Comparison of ENCODE assay signal across 8 cellular contexts in genomic region chr12:57280234-57281062, GRCh38. TPM values are rescaled to one million over a fixed set of nuclear protein-coding genes. Genes with fewer than 3 reads are reported as not detected.
DNase-seq lines count a peak whose midpoint lies in the region; ATAC-seq, FAIRE-seq and TF ChIP-seq lines count a peak whose summit lies in the region.

No MANE protein-coding gene starts in this region.

- peaks cover 14 to 26% (median 19%) of the 10 kb centered on the region in 4 donors for H3K4me1 Mint-ChIP-seq in CD4-positive, alpha-beta memory T cell
- peaks cover 16% of the 10 kb centered on the region for H3K4me1 Mint-ChIP-seq in T-helper 2 cell treated with Interferon-gamma antibody and Interleukin-4, amounts not matched to agents 5 μg/mL and 100 μg/mL, for 36 hours (ENCODE audit: low read depth)

- peaks cover 29% of the 10 kb centered on the region for H3K36me3 ChIP-seq in CD4-positive, alpha-beta memory T cell (ENCODE audit: insufficient read depth, low read length)
- H3K36me3 ChIP-seq in K562 (ENCODE audit: control insufficient read depth, insufficient read depth, low read length) (peaks cover 35% of the 10 kb centered on the region; the same call in 2 of the 3 replicates), mesendoderm (ENCODE audit: control insufficient read depth, insufficient read depth, low read length) (no peaks in the 10 kb centered on the region)

- ATAC-seq in GM19397 (IDR thresholded peaks at IDR 0.05; ENCODE audit: unreplicated experiment) (peak; percentile 91), HG03521 (IDR thresholded peaks at IDR 0.05; ENCODE audit: unreplicated experiment) (peak; percentile 90), K562 (peak; percentile 96)

- no peak overlapping the region for H2AK5ac ChIP-seq in mesendoderm (ENCODE audit: low read length)

- no peak overlapping the region for H3K18ac ChIP-seq in mesendoderm (ENCODE audit: low read length)

- H3K9ac ChIP-seq in K562 (ENCODE audit: insufficient read depth in 1 of 2, low read depth in 2 of 2, low read length in 2 of 2) (peak overlapping the region; percentile 51 to 66), mesendoderm (ENCODE audit: low read length) (no peak overlapping the region)

- H3K23ac ChIP-seq in mesendoderm (ENCODE audit: low read length), result no peak overlapping the region

- in situ Hi-C loops in K562 (cut with MboI), result no loop called here

- H3K56ac ChIP-seq in mesendoderm (ENCODE audit: low read length), result peak overlapping the region; percentile 44

- peak; percentile 46 to 86 (median 54) for DNase-seq in CD4-positive, alpha-beta memory T cell
- DNase-seq in T-helper 2 cell treated with Interferon-gamma antibody and Interleukin-4, amounts not matched to agents 5 μg/mL and 100 μg/mL, for 36 hours (ENCODE audit: low spot score), result peak; percentile 86
- peak; percentile 68 to 89 (median 72) for DNase-seq in K562 (ENCODE audit: extremely low read depth in 1 of 4, low spot score in 3 of 4)
- peak; percentile 83 for DNase-seq in mesendoderm
- DNase-seq in stimulated activated CD8-positive, alpha-beta memory T cell treated with anti-CD3 and anti-CD28 coated beads, Interleukin-4, amount 100 ng/mL, for 48 hours, result peak; percentile 78
- DNase-seq in NCI-H446 (lab: John Stamatoyannopoulos, UW), result no peak

- peaks cover 61 to 73% of the 10 kb centered on the region in 2 donors for H3K36me3 Mint-ChIP-seq in CD4-positive, alpha-beta memory T cell
- H3K36me3 Mint-ChIP-seq in T-helper 2 cell treated with Interferon-gamma antibody and Interleukin-4, amounts not matched to agents 5 μg/mL and 100 μg/mL, for 36 hours (ENCODE audit: low read depth), result peaks cover 57% of the 10 kb centered on the region

- no peaks in the 10 kb centered on the region for H3K27me3 ChIP-seq in CD4-positive, alpha-beta memory T cell (ENCODE audit: insufficient read depth, low read length)
- H3K27me3 ChIP-seq in K562 (ENCODE audit: control insufficient read depth in 2 of 2, insufficient read depth in 2 of 2, low read length in 2 of 2) (no peaks in the 10 kb centered on the region), mesendoderm (ENCODE audit: insufficient read depth, low read length, poor library complexity) (no peaks in the 10 kb centered on the region)

- TF ChIP-seq EP300 in K562 (IDR thresholded peaks at IDR 0.05; ENCODE audit: low read length), result peak; percentile 61; the same call in 1 of the 2 replicates

- 36% methylated on average over 8 of the region's 9 CpGs for whole genome bisulfite sequencing in K562 (ENCODE audit: insufficient coverage, low coverage, missing lambda C conversion rate)
- no CpG with 5 or more reads among the region's 9 CpGs for WGBS in mesendoderm (ENCODE audit: extremely low coverage, insufficient coverage, low lambda C conversion rate)

- TF ChIP-seq RAD21 in K562 (CRISPR knock-in tag; conservative IDR thresholded peaks at IDR 0.05 in 1 of 2, IDR thresholded peaks at IDR 0.05 in 1 of 2), result no peak

- peak overlapping the region; percentile 51 for H3K27ac ChIP-seq in CD4-positive, alpha-beta memory T cell (ENCODE audit: low read depth, low read length)
- H3K27ac ChIP-seq in K562 (ENCODE audit: extremely low read depth, low read depth, low read length) (peak overlapping the region; percentile 78), mesendoderm (ENCODE audit: low read depth, low read length) (no peak overlapping the region)

- no peak overlapping the region for H2BK120ac ChIP-seq in mesendoderm (ENCODE audit: low read depth, low read length)

- H3K79me2 ChIP-seq in K562 (ENCODE audit: control insufficient read depth, insufficient read depth, low read length) (no peaks in the 10 kb centered on the region), mesendoderm (ENCODE audit: control insufficient read depth, insufficient read depth, low read length) (no peaks in the 10 kb centered on the region)

- H3K4me3 ChIP-seq in CD4-positive, alpha-beta memory T cell (ENCODE audit: low read length in 2 of 2), result no peak overlapping the region
- H3K4me3 ChIP-seq in K562 (peak overlapping the region; percentile 9; the same call in 1 of the 2 replicates), mesendoderm (ENCODE audit: low read length) (no peak overlapping the region)

- H3K27ac Mint-ChIP-seq in CD4-positive, alpha-beta memory T cell, result peak overlapping the region; percentile 81 to 97 (median 93)
- H3K27ac Mint-ChIP-seq in T-helper 2 cell treated with Interferon-gamma antibody and Interleukin-4, amounts not matched to agents 5 μg/mL and 100 μg/mL, for 36 hours, result peak overlapping the region; percentile 90

- no peaks in the 10 kb centered on the region for H4K20me1 ChIP-seq in K562 (replicated peaks; ENCODE audit: control insufficient read depth, insufficient read depth, low read length)

- peaks cover 0 to 1% (median 0%) of the 10 kb centered on the region in 8 donors for H3K9me3 Mint-ChIP-seq in CD4-positive, alpha-beta memory T cell
- H3K9me3 Mint-ChIP-seq in T-helper 2 cell treated with Interferon-gamma antibody and Interleukin-4, amounts not matched to agents 5 μg/mL and 100 μg/mL, for 36 hours, result no peaks in the 10 kb centered on the region

- intact Hi-C loops in CD4-positive, alpha-beta memory T cell (cut with micrococcal nuclease), result no loop called here
- intact Hi-C loops in K562 (cut with micrococcal nuclease), result no loop called here

- H3K9me3 ChIP-seq in CD4-positive, alpha-beta memory T cell (ENCODE audit: control insufficient read depth in 1 of 2, low read length in 2 of 2), result no peaks in the 10 kb centered on the region
- H3K9me3 ChIP-seq in K562 (replicated peaks; ENCODE audit: control insufficient read depth, insufficient read depth, low read depth, low read length), result no peaks in the 10 kb centered on the region

- no peaks in the 10 kb centered on the region for H3K27me3 Mint-ChIP-seq in CD4-positive, alpha-beta memory T cell
- H3K27me3 Mint-ChIP-seq in T-helper 2 cell treated with Interferon-gamma antibody and Interleukin-4, amounts not matched to agents 5 μg/mL and 100 μg/mL, for 36 hours (ENCODE audit: low read depth), result no peaks in the 10 kb centered on the region

- FAIRE-seq in K562 (lab: Jason Lieb, UNC), result peak; percentile 98

- H3K9me1 ChIP-seq in K562 (ENCODE audit: control insufficient read depth, insufficient read depth, low read length), result no peaks in the 10 kb centered on the region

- TF ChIP-seq CTCF in K562 (IDR thresholded peaks at IDR 0.05 in 2 of 3, conservative IDR thresholded peaks at IDR 0.05 in 1 of 3; ENCODE audit: insufficient read depth in 2 of 3, low read depth in 1 of 3, low read length in 3 of 3), result no peak

- H3K4me2 ChIP-seq in K562 (ENCODE audit: insufficient read depth, low read length) (peak overlapping the region; percentile 55), mesendoderm (ENCODE audit: low read length) (no peak overlapping the region)

- 0 out of 2 replicates have a peak overlapping the region, but pooled peaks have one; percentile 18 for H2AFZ ChIP-seq in K562 (ENCODE audit: low read depth, low read length)

- no TSS peak for BruUV-seq in K562 (replicated peaks; lab: Mats Ljungman, UMichigan)

- CTCF ChIA-PET in CD4-positive, alpha-beta memory T cell (lab: Charles Lee; ENCODE audit: partially characterized antibody), result interaction anchor here (0.7 to 1.5 kb wide), 4 partner anchors 35 to 178 kb away, joined by 3 to 4 read pairs (median 4); no protein-coding TSS in a partner anchor
- CTCF ChIA-PET in K562 (lab: Yijun Ruan, JAX; ENCODE audit: low intra/inter-chr PET ratio), result no interaction called here

- POLR2A ChIA-PET in CD4-positive, alpha-beta memory T cell (lab: Charles Lee; ENCODE audit: partially characterized antibody), result interaction anchor here (0.9 kb wide), 1 partner anchor 149 kb away, joined by 3 read pairs; no protein-coding TSS in a partner anchor
- POLR2A ChIA-PET in K562 (lab: Yijun Ruan, JAX), result interaction anchor here (0.6 kb wide), 1 partner anchor 364 kb away, joined by 3 read pairs; no protein-coding TSS in a partner anchor

- no peak overlapping the region for H4K5ac ChIP-seq in mesendoderm (ENCODE audit: low read length)

- H2BK15ac ChIP-seq in mesendoderm (replicated peaks; ENCODE audit: low read depth), result no peak overlapping the region

- peaks cover 16% of the 10 kb centered on the region for H3K4me1 ChIP-seq in CD4-positive, alpha-beta memory T cell (ENCODE audit: insufficient read depth, low read length)
- H3K4me1 ChIP-seq in K562 (replicated peaks in 1 of 2; ENCODE audit: control insufficient read depth in 2 of 2, insufficient read depth in 2 of 2, low read length in 2 of 2) (peaks cover 0 to 17% of the 10 kb centered on the region in 2 experiments; a peak in 4 of 5 replicates), mesendoderm (ENCODE audit: control insufficient read depth, low read depth, low read length) (no peaks in the 10 kb centered on the region)

- H3K4me3 Mint-ChIP-seq in CD4-positive, alpha-beta memory T cell, result peak overlapping the region in 6 of 8 donors; percentile 31 to 79 (median 58)
- H3K4me3 Mint-ChIP-seq in T-helper 2 cell treated with Interferon-gamma antibody and Interleukin-4, amounts not matched to agents 5 μg/mL and 100 μg/mL, for 36 hours, result peak overlapping the region; percentile 60

- no peak overlapping the region for H2BK5ac ChIP-seq in mesendoderm (ENCODE audit: low read length)

- H4K8ac ChIP-seq in mesendoderm (ENCODE audit: low read depth, low read length), result no peak overlapping the region

- TF ChIP-seq POLR2A in K562 (conservative IDR thresholded peaks at IDR 0.05), result peak; percentile 62

- H3K4ac ChIP-seq in mesendoderm (ENCODE audit: low read depth, low read length), result no peak overlapping the region

- no peaks in the 10 kb centered on the region for H3K79me1 ChIP-seq in mesendoderm (ENCODE audit: low read length)

RNA-seq across cellular contexts. Expression of gene STAC3, which starts 29.5 kb away (rescaled TPM):
- 1 to 10 TPM; 2.7 to 3.0 TPM for total RNA-seq in CD4-positive, alpha-beta memory T cell
- under 1 TPM in 1 of 2 donors, not detected in 1; 0.61 TPM for polyA plus RNA-seq in CD4-positive, alpha-beta memory T cell
- total RNA-seq in K562 (2011; cell fraction: chromatin; rRNA removed; ENCODE audit: low replicate concordance), result 7.4 and 7.7 TPM in 2 replicates
- 3.8 and 5.3 TPM in 2 replicates for total RNA-seq in K562 (2011; cell fraction: nucleolus; rRNA removed)
- total RNA-seq in K562 (2011; cell fraction: nucleoplasm; rRNA removed), result 4.4 and 6.1 TPM in 2 replicates
- total RNA-seq in K562 (2014; rRNA removed) (2.3 and 2.7 TPM in 2 replicates), K562 (2014; rRNA removed; fragmentation: Illumina TruSeq; extraction: Trizol) (2.4 and 2.7 TPM in 2 replicates), K562 (2015; rRNA removed; fragmentation: Illumina TruSeq; extraction: Trizol) (3.3 and 3.5 TPM in 2 replicates), K562 (2021) (3.5 and 4.6 TPM in 2 replicates)
- polyA plus RNA-seq in K562 (2011; rRNA removed) (4.0 and 5.6 TPM in 2 replicates), K562 (2014; fragmentation: Illumina TruSeq; extraction: Trizol) (6.2 and 7.3 TPM in 2 replicates), K562 (2014; fragmentation: Nextera tagmentation; extraction: Ambion mirVana) (under 1 TPM; 0.45 to 0.46 TPM), K562 (2014; rRNA removed) (4.8 and 6.4 TPM in 2 replicates)
- 1.9 and 3.3 TPM in 2 replicates for polyA plus RNA-seq in K562 (2011; cell fraction: cytosol; rRNA removed)
- polyA plus RNA-seq in K562 (2011; cell fraction: nucleus; rRNA removed), result 6.3 and 11.3 TPM in 2 replicates
- 7.5 and 8.5 TPM in 2 replicates for polyA plus RNA-seq in K562 (2012)
- 3.2 TPM in 2 replicates for polyA minus RNA-seq in K562 (2011; rRNA and poly(A)+ RNA removed)
- polyA minus RNA-seq in K562 (2011; cell fraction: cytosol; rRNA and poly(A)+ RNA removed), result 1.0 and 1.5 TPM in 2 replicates
- 1.3 and 3.9 TPM in 2 replicates for polyA minus RNA-seq in K562 (2011; cell fraction: nucleus; rRNA and poly(A)+ RNA removed)
- 0.24 TPM for polyA plus RNA-seq in mesendoderm (2013, experiment 1 of 2)
- 0.42 TPM for polyA plus RNA-seq in mesendoderm (2013, experiment 2 of 2)

RNA-seq across cellular contexts. Expression of gene SHMT2, which starts 50.9 kb away (rescaled TPM):
- total RNA-seq in CD4-positive, alpha-beta memory T cell, result 10 to 100 TPM; 39.8 to 46.1 TPM
- polyA plus RNA-seq in CD4-positive, alpha-beta memory T cell, result 10 to 100 TPM; 42.1 to 44.3 TPM
- 95.6 and 251 TPM in 2 replicates for total RNA-seq in K562 (2011; cell fraction: chromatin; rRNA removed; ENCODE audit: low replicate concordance)
- 199 and 247 TPM in 2 replicates for total RNA-seq in K562 (2011; cell fraction: nucleolus; rRNA removed)
- 115 and 136 TPM in 2 replicates for total RNA-seq in K562 (2011; cell fraction: nucleoplasm; rRNA removed)
- total RNA-seq in K562 (2014; rRNA removed) (194 and 217 TPM in 2 replicates), K562 (2014; rRNA removed; fragmentation: Illumina TruSeq; extraction: Trizol) (76.9 and 92.0 TPM in 2 replicates), K562 (2015; rRNA removed; fragmentation: Illumina TruSeq; extraction: Trizol) (115 and 119 TPM in 2 replicates), K562 (2021) (227 and 243 TPM in 2 replicates)
- polyA plus RNA-seq in K562 (2011; rRNA removed) (84.6 and 226 TPM in 2 replicates), K562 (2014; fragmentation: Illumina TruSeq; extraction: Trizol) (319 and 377 TPM in 2 replicates), K562 (2014; fragmentation: Nextera tagmentation; extraction: Ambion mirVana) (10 to 100 TPM; 46.1 to 81.5 TPM), K562 (2014; rRNA removed) (154 and 158 TPM in 2 replicates)
- polyA plus RNA-seq in K562 (2011; cell fraction: cytosol; rRNA removed), result 268 and 390 TPM in 2 replicates
- 341 and 344 TPM in 2 replicates for polyA plus RNA-seq in K562 (2011; cell fraction: nucleus; rRNA removed)
- polyA plus RNA-seq in K562 (2012), result 190 and 549 TPM in 2 replicates
- 95.0 and 99.1 TPM in 2 replicates for polyA minus RNA-seq in K562 (2011; rRNA and poly(A)+ RNA removed)
- polyA minus RNA-seq in K562 (2011; cell fraction: cytosol; rRNA and poly(A)+ RNA removed), result 155 and 228 TPM in 2 replicates
- 97.1 and 133 TPM in 2 replicates for polyA minus RNA-seq in K562 (2011; cell fraction: nucleus; rRNA and poly(A)+ RNA removed)
- polyA plus RNA-seq in mesendoderm (2013, experiment 1 of 2), result 223 TPM
- polyA plus RNA-seq in mesendoderm (2013, experiment 2 of 2), result 222 TPM

Comparison
In these comparisons a context has a peak if more than half of its experiments do, and no peak if none do; other contexts are left out.
1. DNase-seq: peak in CD4-positive, alpha-beta memory T cell (5 of 5), T-helper 2 cell treated with Interferon-gamma antibody and Interleukin-4, amounts not matched to agents 5 μg/mL and 100 μg/mL, for 36 hours (single experiment), K562 (4 of 4), mesendoderm (single experiment) and stimulated activated CD8-positive, alpha-beta memory T cell treated with anti-CD3 and anti-CD28 coated beads, Interleukin-4, amount 100 ng/mL, for 48 hours (single experiment); none in NCI-H446 (0 of 2).
2. Peak in every context shown above with its lines, with median percentiles within 50 percentile points of each other: ATAC-seq.